ENCODE assay signal across 24 cellular contexts in the genomic region with DNA sequence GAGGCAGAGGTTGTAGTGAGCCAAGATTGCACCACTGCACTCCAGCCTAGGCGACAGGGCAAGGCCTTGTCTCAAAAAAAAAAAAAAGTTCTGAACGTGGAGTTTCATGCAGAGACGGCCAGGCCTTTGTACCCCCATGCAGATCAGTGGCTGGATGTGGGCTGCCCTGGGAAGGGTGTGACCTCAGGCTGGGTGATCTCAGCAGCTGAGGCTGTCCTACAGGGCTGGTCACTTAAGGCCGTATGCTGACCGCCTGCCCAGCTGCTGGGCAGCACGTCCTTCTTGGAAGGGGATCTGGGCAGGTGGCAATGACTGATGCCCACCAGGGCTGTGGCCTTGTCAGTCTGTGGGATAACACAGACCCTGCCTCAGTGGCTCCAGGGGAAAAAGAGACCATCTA.
"Had no signal": no experiment of that assay in that cellular context is flagged by ENCODE, and none has a peak within 500 bp of the region (broad histone marks: within the 10 kb centered on the region; RNA-seq: fewer than 3 reads in every experiment).

No MANE protein-coding gene starts in this region.

- ATAC-seq: heart left ventricle; left lobe of liver; mucosa of descending colon; natural killer cell treated with Interleukin-12 subunit alpha and Interleukin-12 subunit beta and Interleukin-15 and Interleukin-18, amount 100 ng/mL, for 72 hours; pancreas; stimulated activated effector memory CD8-positive, alpha-beta T cell treated with anti-CD3 and anti-CD28 coated beads, Interleukin-12 subunit alpha, Interleukin-12 subunit beta, amount 100 ng/mL, for 72 hours; upper lobe of right lung had no signal

- H3K27ac ChIP-seq: coronary artery, dorsolateral prefrontal cortex, heart left ventricle, neural progenitor cell, pancreas, tibial artery, upper lobe of right lung, vagina had no signal

- H3K4me3 Mint-ChIP-seq: natural killer cell treated with Interleukin-12 subunit alpha and Interleukin-12 subunit beta and Interleukin-15 and Interleukin-18, amount 100 ng/mL, for 72 hours; neural progenitor cell; stimulated activated effector memory CD8-positive, alpha-beta T cell treated with anti-CD3 and anti-CD28 coated beads, Interleukin-12 subunit alpha, Interleukin-12 subunit beta, amount 100 ng/mL, for 72 hours; stimulated activated naive CD8-positive, alpha-beta T cell treated with anti-CD3 and anti-CD28 coated beads, Interleukin-15, Interleukin-2, amounts not matched to agents 100 ng/mL and 50 ng/mL, for 24 hours had no signal

- H3K27ac Mint-ChIP-seq: natural killer cell treated with Interleukin-12 subunit alpha and Interleukin-12 subunit beta and Interleukin-15 and Interleukin-18, amount 100 ng/mL, for 72 hours; progenitor cell of endocrine pancreas; stimulated activated effector memory CD8-positive, alpha-beta T cell treated with anti-CD3 and anti-CD28 coated beads, Interleukin-12 subunit alpha, Interleukin-12 subunit beta, amount 100 ng/mL, for 72 hours had no signal

- H3K4me1 Mint-ChIP-seq: stimulated activated effector memory CD8-positive, alpha-beta T cell treated with anti-CD3 and anti-CD28 coated beads, Interleukin-12 subunit alpha, Interleukin-12 subunit beta, amount 100 ng/mL, for 72 hours had no signal

- H3K36me3 Mint-ChIP-seq: natural killer cell treated with Interleukin-12 subunit alpha and Interleukin-12 subunit beta and Interleukin-15 and Interleukin-18, amount 100 ng/mL, for 72 hours; neural progenitor cell; stimulated activated effector memory CD8-positive, alpha-beta T cell treated with anti-CD3 and anti-CD28 coated beads, Interleukin-12 subunit alpha, Interleukin-12 subunit beta, amount 100 ng/mL, for 72 hours had no signal

- H3K36me3 ChIP-seq: heart left ventricle, neural progenitor cell, pancreas, tibial artery, upper lobe of right lung, vagina had no signal

- H3K4me1 ChIP-seq: heart left ventricle, pancreas, tibial artery, upper lobe of right lung, vagina had no signal

- H3K9me3 Mint-ChIP-seq: natural killer cell treated with Interleukin-12 subunit alpha and Interleukin-12 subunit beta and Interleukin-15 and Interleukin-18, amount 100 ng/mL, for 72 hours; stimulated activated effector memory CD8-positive, alpha-beta T cell treated with anti-CD3 and anti-CD28 coated beads, Interleukin-12 subunit alpha, Interleukin-12 subunit beta, amount 100 ng/mL, for 72 hours; stimulated activated naive CD8-positive, alpha-beta T cell treated with anti-CD3 and anti-CD28 coated beads, Interleukin-15, Interleukin-2, amounts not matched to agents 100 ng/mL and 50 ng/mL, for 24 hours had no signal

- FAIRE-seq: islet of Langerhans, pancreas had no signal

- H3K9me3 ChIP-seq: heart left ventricle, mucosa of descending colon, pancreas, tibial artery, upper lobe of right lung, vagina had no signal

- DNase-seq: dorsolateral prefrontal cortex; effector CD8-positive, alpha-beta T cell; foreskin melanocyte; heart left ventricle; hippocampal formation; mammary epithelial cell; mucosa of descending colon; occipital lobe; pancreas; right cardiac atrium; stimulated activated CD4-positive, alpha-beta T cell treated with anti-CD3 and anti-CD28 coated beads, Interleukin-2, amount 100 ng/mL, for 48 hours; stimulated activated CD8-positive, alpha-beta memory T cell treated with anti-CD3 and anti-CD28 coated beads, Interleukin-4, amount 100 ng/mL, for 48 hours; tibial artery; upper lobe of right lung had no signal

- H3K27me3 ChIP-seq: dorsolateral prefrontal cortex, heart left ventricle, neural progenitor cell, pancreas, tibial artery, upper lobe of right lung, vagina had no signal

- H2AFZ ChIP-seq: neural progenitor cell had no signal

- H3K4me2 ChIP-seq: neural progenitor cell, smooth muscle cell had no signal

- H3K4me3 ChIP-seq: coronary artery, dorsolateral prefrontal cortex, heart left ventricle, mucosa of descending colon, neural progenitor cell, pancreas, smooth muscle cell, tibial artery, upper lobe of right lung, vagina had no signal

- H3K27me3 Mint-ChIP-seq: stimulated activated naive CD8-positive, alpha-beta T cell treated with anti-CD3 and anti-CD28 coated beads, Interleukin-15, Interleukin-2, amounts not matched to agents 100 ng/mL and 50 ng/mL, for 24 hours had no signal

- H3K9ac ChIP-seq: neural progenitor cell had no signal
